In the genomic region with DNA sequence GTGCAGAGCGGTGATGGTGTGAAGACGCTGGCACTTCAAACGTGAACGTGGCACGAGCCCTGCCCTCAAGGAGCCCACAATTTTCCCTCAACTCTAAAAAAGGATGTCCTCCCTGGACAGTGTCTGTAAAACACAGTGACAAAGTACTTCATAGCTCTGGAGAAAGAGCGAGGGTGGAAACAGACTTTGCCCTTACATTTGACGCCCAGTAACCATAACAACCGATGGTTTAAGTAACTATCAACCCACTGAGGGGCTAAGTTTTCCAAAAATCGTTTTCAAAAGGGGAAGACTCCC, we compare ENCODE assay signal across 8 cellular contexts. TPM values are rescaled to one million over a fixed set of nuclear protein-coding genes. Genes with fewer than 3 reads are reported as not detected.
DNase-seq lines count a peak whose midpoint lies in the region; ATAC-seq and TF ChIP-seq lines count a peak whose summit lies in the region.

No MANE protein-coding gene starts in this region.

- H3K4me3 ChIP-seq in Panc1 (ENCODE audit: low read depth in 2 of 2, low read length in 2 of 2) = peak overlapping the region; percentile 65 to 81
- H3K4me3 ChIP-seq in fibroblast of lung (replicated peaks in 1 of 4; ENCODE audit: control extremely low read depth in 1 of 4, insufficient read depth in 1 of 4, low read depth in 3 of 4, low read length in 4 of 4) = peak overlapping the region; percentile 73 to 92 (median 82)
- peak overlapping the region; percentile 76 for H3K4me3 ChIP-seq in parathyroid adenoma (ENCODE audit: low read depth, low read length)

- no peaks in the 10 kb centered on the region for H4K20me1 ChIP-seq in fibroblast of lung (ENCODE audit: control insufficient read depth, extremely low read depth, insufficient read depth, low read length)

- H3K9me3 ChIP-seq in Panc1 (ENCODE audit: control insufficient read depth, insufficient read depth, low read depth, low read length) = no peaks in the 10 kb centered on the region
- no peaks in the 10 kb centered on the region for H3K9me3 ChIP-seq in fibroblast of lung (ENCODE audit: control insufficient read depth, insufficient read depth, low read depth, low read length)
- H3K9me3 ChIP-seq in parathyroid adenoma (ENCODE audit: control insufficient read depth, low read length) = no peaks in the 10 kb centered on the region

- H3K4me1 ChIP-seq in Panc1 (ENCODE audit: control insufficient read depth, insufficient read depth, low read length) = peaks cover 4% of the 10 kb centered on the region
- H3K4me1 ChIP-seq in fibroblast of lung (ENCODE audit: control insufficient read depth, extremely low read depth, insufficient read depth, low read length) = peaks cover 5% of the 10 kb centered on the region
- H3K4me1 ChIP-seq in parathyroid adenoma = peaks cover 27% of the 10 kb centered on the region

- H3K27ac ChIP-seq in Panc1 (ENCODE audit: low read length) = peak overlapping the region; percentile 51
- peak overlapping the region; percentile 51 for H3K27ac ChIP-seq in fibroblast of lung (ENCODE audit: insufficient read depth, low read length)
- H3K27ac ChIP-seq in parathyroid adenoma = peak overlapping the region; percentile 85

- peaks cover 14% of the 10 kb centered on the region for H3K79me2 ChIP-seq in fibroblast of lung (ENCODE audit: control insufficient read depth, insufficient read depth, low read length)
- peaks cover 34% of the 10 kb centered on the region for H3K79me2 ChIP-seq in parathyroid adenoma

- CTCF ChIA-PET in Panc1 (lab: Charles Lee) = no interaction called here

- ATAC-seq in GM18511 (IDR thresholded peaks at IDR 0.05; ENCODE audit: unreplicated experiment) (peak; percentile 8), Panc1 (no peak), GM21737 (IDR thresholded peaks at IDR 0.05; ENCODE audit: unreplicated experiment) (no peak), HG03108 (IDR thresholded peaks at IDR 0.05; ENCODE audit: unreplicated experiment) (no peak)

- in situ Hi-C loops in Panc1 (cut with HindIII; ENCODE audit: low pct_unique_long_range_greater_than_20kb, low sequenced_read_pairs) = no loop called here

- H3K36me3 ChIP-seq in Panc1 (ENCODE audit: control insufficient read depth, insufficient read depth, low read length) = peaks cover 2% of the 10 kb centered on the region; the same call in 1 of the 2 replicates
- no peaks in the 10 kb centered on the region for H3K36me3 ChIP-seq in fibroblast of lung (ENCODE audit: control insufficient read depth, insufficient read depth, low read length)
- no peaks in the 10 kb centered on the region for H3K36me3 ChIP-seq in parathyroid adenoma (ENCODE audit: control insufficient read depth, insufficient read depth, low read length)

- no peak for TF ChIP-seq CTCF in Panc1 (IDR thresholded peaks at IDR 0.05)
- TF ChIP-seq CTCF in fibroblast of lung (conservative IDR thresholded peaks at IDR 0.05 in 1 of 2, IDR thresholded peaks at IDR 0.05 in 1 of 2; ENCODE audit: low read depth in 1 of 2, low read length in 2 of 2) = no peak
- no peak for TF ChIP-seq CTCF in parathyroid adenoma (IDR thresholded peaks at IDR 0.05)

- POLR2A ChIA-PET in Panc1 (lab: Charles Lee) = no interaction called here

- H3K9ac ChIP-seq in fibroblast of lung (ENCODE audit: insufficient read depth, low read length) (no peak overlapping the region), parathyroid adenoma (peak overlapping the region; percentile 77)

- DNase-seq in Panc1 (ENCODE audit: low read depth, low spot score) = no peak
- DNase-seq in fibroblast of lung (ENCODE audit: low read depth in 2 of 2) = no peak
- no peak for DNase-seq in RKO (ENCODE audit: low spot score)
- no peak for DNase-seq in NCI-H2081 (lab: John Stamatoyannopoulos, UW)

- intact Hi-C loops in Panc1 (cut with micrococcal nuclease; ENCODE audit: unreplicated experiment) = no loop called here

- BruUV-seq in Panc1 (replicated peaks; lab: Mats Ljungman, UMichigan) = no TSS peak

- no peaks in the 10 kb centered on the region for H3K27me3 ChIP-seq in Panc1 (ENCODE audit: control insufficient read depth, insufficient read depth, low read length)
- peaks cover 10% of the 10 kb centered on the region for H3K27me3 ChIP-seq in fibroblast of lung (ENCODE audit: control insufficient read depth, insufficient read depth, low read length)
- H3K27me3 ChIP-seq in parathyroid adenoma (ENCODE audit: control insufficient read depth, insufficient read depth, low read length) = no peaks in the 10 kb centered on the region

- H3K4me2 ChIP-seq in fibroblast of lung (ENCODE audit: extremely low read depth, insufficient read depth, low read length) = peak overlapping the region; percentile 99
- peak overlapping the region; percentile 63 for H3K4me2 ChIP-seq in parathyroid adenoma (ENCODE audit: low read length)

- H2AFZ ChIP-seq in fibroblast of lung (ENCODE audit: low read length) (peak overlapping the region; percentile 83), parathyroid adenoma (peak overlapping the region; percentile 83)

RNA-seq across cellular contexts. Expression of gene TEX2, which starts 1.0 kb away (rescaled TPM):
- total RNA-seq in Panc1 (2021; ENCODE audit: unreplicated experiment) = 20.1 TPM
- polyA plus RNA-seq in Panc1 (2012; ENCODE audit: insufficient read length) = 10.8 TPM
- 23.6 and 33.4 TPM in 2 replicates for total RNA-seq in fibroblast of lung
- polyA plus RNA-seq in fibroblast of lung = 18.6 and 25.6 TPM in 2 replicates
- 16.2 and 18.9 TPM in 2 replicates for polyA plus RNA-seq in fibroblast of lung (2012)
- polyA minus RNA-seq in fibroblast of lung (ENCODE audit: low replicate concordance) = 25.8 and 39.4 TPM in 2 replicates
